ENCODE assay signal across 1 cellular context in the genomic region with DNA sequence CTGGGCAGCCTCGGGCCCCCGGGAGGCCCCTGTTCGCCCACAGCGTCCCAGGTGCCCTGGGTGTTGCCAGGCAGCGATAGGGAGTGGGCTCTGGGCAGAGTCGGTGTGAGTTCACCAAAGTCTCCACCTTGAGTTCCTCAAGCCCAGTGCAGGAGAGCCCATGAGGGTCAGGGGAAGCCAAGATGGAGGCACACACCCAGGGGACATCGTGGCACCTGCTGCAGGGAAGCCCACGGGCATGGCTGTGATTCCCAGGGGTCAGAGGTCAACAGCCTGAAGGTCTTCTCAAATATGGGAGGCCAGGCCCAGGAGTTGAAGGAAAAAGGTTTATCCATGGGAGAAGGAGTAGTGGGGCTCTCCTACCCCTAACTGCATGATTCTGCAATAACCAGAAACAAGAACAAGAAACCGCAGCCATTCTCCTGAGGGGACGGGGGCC.
TF ChIP-seq lines count a peak whose summit lies in the region.

No MANE protein-coding gene starts in this region.

TF ChIP-seq in H1, 55 proteins besides CTCF, POLR2A, EP300 and RAD21:
- TF ChIP-seq RXRA (IDR thresholded peaks at IDR 0.05; ENCODE audit: insufficient read depth, low read depth, low read length) (no peak), NRF1 (IDR thresholded peaks at IDR 0.05; ENCODE audit: low read depth, low read length) (no peak), CEBPB (IDR thresholded peaks at IDR 0.05; ENCODE audit: low read depth, low read length) (no peak), CTBP2 (IDR thresholded peaks at IDR 0.05; ENCODE audit: borderline replicate concordance, insufficient read depth, insufficient read length, low read length) (no peak), POLR2AphosphoS5 (IDR thresholded peaks at IDR 0.05; ENCODE audit: low read depth, low read length) (no peak), TBP (IDR thresholded peaks at IDR 0.05; ENCODE audit: low read depth, low read length) (no peak), CHD1 (IDR thresholded peaks at IDR 0.05; ENCODE audit: low read depth, low read length) (no peak), SUZ12 (IDR thresholded peaks at IDR 0.05; ENCODE audit: low read length) (no peak)
